ENCODE assay signal across 1 cellular context in the genomic region with DNA sequence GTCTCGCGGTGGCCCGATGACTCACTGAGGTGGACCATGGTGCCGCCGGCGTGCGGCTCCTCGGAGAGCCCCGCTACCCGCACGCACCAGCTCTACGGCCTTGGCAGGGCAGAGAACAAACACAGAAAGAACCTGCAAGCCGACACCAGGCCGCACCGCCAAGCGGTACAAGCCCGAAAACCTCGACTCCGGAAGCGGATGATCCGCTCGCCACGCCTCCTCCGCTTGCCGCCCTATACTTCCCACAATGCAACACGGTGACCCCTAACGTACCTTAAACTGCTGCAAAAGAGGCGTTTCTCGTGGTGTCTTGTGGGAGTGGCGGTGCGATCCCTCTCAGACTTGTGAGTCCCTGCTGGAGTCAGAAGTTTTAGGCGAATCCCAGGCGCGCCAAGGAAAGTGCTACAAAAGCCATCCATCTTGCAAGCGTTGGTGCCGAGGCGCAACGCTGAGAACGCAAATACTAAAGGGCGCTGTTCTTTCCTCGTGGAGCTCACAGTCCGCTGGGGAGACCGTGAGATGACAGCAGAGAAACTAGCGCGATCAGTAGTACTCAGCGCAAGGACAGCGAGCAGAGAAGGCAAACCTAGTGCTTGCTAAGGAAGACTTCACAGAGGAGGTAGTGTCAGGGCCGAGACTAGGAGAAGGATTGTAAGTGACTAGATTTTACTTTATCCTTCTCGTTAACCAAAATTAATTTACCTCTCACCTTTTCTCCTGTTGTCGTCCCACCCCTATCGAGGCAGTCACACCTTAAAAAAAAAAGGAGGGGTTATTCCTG.
TF ChIP-seq lines count a peak whose summit lies in the region.

A gene (minus strand): TSS at position 200 of the 781 bp plus-strand sequence. CDS start 162 bp downstream, at position 38.

TF ChIP-seq in HepG2, 621 proteins besides CTCF, POLR2A, EP300 and RAD21 (continued from another document and continues in another):
- TF ChIP-seq, protein P1, sequence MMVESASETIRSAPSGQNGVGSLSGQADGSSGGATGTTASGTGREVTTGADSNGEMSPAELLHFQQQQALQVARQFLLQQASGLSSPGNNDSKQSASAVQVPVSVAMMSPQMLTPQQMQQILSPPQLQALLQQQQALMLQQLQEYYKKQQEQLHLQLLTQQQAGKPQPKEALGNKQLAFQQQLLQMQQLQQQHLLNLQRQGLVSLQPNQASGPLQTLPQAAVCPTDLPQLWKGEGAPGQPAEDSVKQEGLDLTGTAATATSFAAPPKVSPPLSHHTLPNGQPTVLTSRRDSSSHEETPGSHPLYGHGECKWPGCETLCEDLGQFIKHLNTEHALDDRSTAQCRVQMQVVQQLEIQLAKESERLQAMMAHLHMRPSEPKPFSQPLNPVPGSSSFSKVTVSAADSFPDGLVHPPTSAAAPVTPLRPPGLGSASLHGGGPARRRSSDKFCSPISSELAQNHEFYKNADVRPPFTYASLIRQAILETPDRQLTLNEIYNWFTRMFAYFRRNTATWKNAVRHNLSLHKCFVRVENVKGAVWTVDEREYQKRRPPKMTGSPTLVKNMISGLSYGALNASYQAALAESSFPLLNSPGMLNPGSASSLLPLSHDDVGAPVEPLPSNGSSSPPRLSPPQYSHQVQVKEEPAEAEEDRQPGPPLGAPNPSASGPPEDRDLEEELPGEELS (CRISPR knock-in tag; IDR thresholded peaks at IDR 0.05) = peak; percentile 21; the same call in 1 of the 2 replicates
- TF ChIP-seq TSC22D2 (CRISPR knock-in tag; IDR thresholded peaks at IDR 0.05; ENCODE audit: borderline replicate concordance) (peak; percentile 90; the same call in 1 of the 2 replicates), REXO4 (CRISPR knock-in tag; IDR thresholded peaks at IDR 0.05; ENCODE audit: borderline replicate concordance) (no peak), POLR2G (IDR thresholded peaks at IDR 0.05; ENCODE audit: low read depth, low read length) (peak; percentile 93), ZFY (CRISPR knock-in tag; IDR thresholded peaks at IDR 0.05) (peak; percentile 98), MBNL3 (CRISPR knock-in tag; conservative IDR thresholded peaks at IDR 0.05) (no peak), ZNF678 (CRISPR knock-in tag; IDR thresholded peaks at IDR 0.05) (peak; percentile 15; the same call in 1 of the 2 replicates), ZNF274 (CRISPR knock-in tag; IDR thresholded peaks at IDR 0.05) (peak; percentile 26; the same call in 1 of the 2 replicates), ZNF333 (CRISPR knock-in tag; IDR thresholded peaks at IDR 0.05; ENCODE audit: borderline replicate concordance) (peak; percentile 38; the same call in 1 of the 2 replicates), U2AF1 (optimal IDR thresholded peaks at IDR 0.05; ENCODE audit: low read depth, low read length) (no peak), EEA1 (CRISPR knock-in tag; IDR thresholded peaks at IDR 0.05; ENCODE audit: borderline replicate concordance) (no peak), SMAD1 (CRISPR knock-in tag; IDR thresholded peaks at IDR 0.05; ENCODE audit: borderline replicate concordance, low read depth) (peak; percentile 81; the same call in 1 of the 2 replicates), ZNF232 (CRISPR knock-in tag; IDR thresholded peaks at IDR 0.05; ENCODE audit: borderline replicate concordance) (0 out of 2 replicates have a peak, but pooled peaks have one; percentile 48), FLYWCH1 (CRISPR knock-in tag; IDR thresholded peaks at IDR 0.05) (no peak), ZNF775 (CRISPR knock-in tag; IDR thresholded peaks at IDR 0.05; ENCODE audit: borderline replicate concordance) (peak; percentile 30; the same call in 1 of the 2 replicates), JUNB (CRISPR knock-in tag; IDR thresholded peaks at IDR 0.05; ENCODE audit: borderline replicate concordance) (no peak), MAFF (IDR thresholded peaks at IDR 0.05; ENCODE audit: low read depth, low read length) (no peak), FOXM1 (CRISPR knock-in tag; IDR thresholded peaks at IDR 0.05) (no peak), ZNF761 (CRISPR knock-in tag; conservative IDR thresholded peaks at IDR 0.05) (0 out of 2 replicates have a peak, but pooled peaks have one; percentile 38), ZNF143 (CRISPR knock-in tag; IDR thresholded peaks at IDR 0.05) (peak; percentile 97), ZBTB42 (CRISPR knock-in tag; IDR thresholded peaks at IDR 0.05) (peak; percentile 25; the same call in 1 of the 2 replicates), ZNF30 (CRISPR knock-in tag; IDR thresholded peaks at IDR 0.05) (no peak), SIN3B (IDR thresholded peaks at IDR 0.05; ENCODE audit: low read length) (no peak), ETV5 (CRISPR knock-in tag; IDR thresholded peaks at IDR 0.05; ENCODE audit: borderline replicate concordance) (peak; percentile 95), HNRNPLL (IDR thresholded peaks at IDR 0.05; ENCODE audit: low read depth, low read length, poor library complexity, severe bottlenecking) (peak; percentile 76), NR2F6 (IDR thresholded peaks at IDR 0.05) (no peak; the same call in 1 of the 2 replicates), NR2F6 (CRISPR knock-in tag; IDR thresholded peaks at IDR 0.05) (peak; percentile 81), ZNF451 (CRISPR knock-in tag; IDR thresholded peaks at IDR 0.05) (0 out of 2 replicates have a peak, but pooled peaks have one; percentile 57), CREM (IDR thresholded peaks at IDR 0.05) (peak; percentile 92), CREM (CRISPR knock-in tag; IDR thresholded peaks at IDR 0.05) (no peak), PCBP1 (IDR thresholded peaks at IDR 0.05; ENCODE audit: borderline replicate concordance, low read depth, low read length) (no peak), ZSCAN31 (CRISPR knock-in tag; IDR thresholded peaks at IDR 0.05; ENCODE audit: low read depth) (peak; percentile 55; the same call in 1 of the 2 replicates), ZNF510 (CRISPR knock-in tag; IDR thresholded peaks at IDR 0.05; ENCODE audit: low read depth) (no peak), RNF2 (conservative IDR thresholded peaks at IDR 0.05; ENCODE audit: low read depth) (peak; percentile 67; the same call in 1 of the 2 replicates), NR2F1 (CRISPR knock-in tag; IDR thresholded peaks at IDR 0.05) (peak in 1 of 2 experiments; percentile 36; a peak in 1 of 4 replicates), SNAPC2 (CRISPR knock-in tag; IDR thresholded peaks at IDR 0.05) (no peak), DNMT1 (CRISPR knock-in tag; IDR thresholded peaks at IDR 0.05) (no peak), GTF2F1 (IDR thresholded peaks at IDR 0.05; ENCODE audit: low read length) (no peak), EZH2 (conservative IDR thresholded peaks at IDR 0.05; ENCODE audit: low read depth, low read length) (no peak), ARNTL (CRISPR knock-in tag; IDR thresholded peaks at IDR 0.05) (peak; percentile 70), BRD4 (CRISPR knock-in tag; IDR thresholded peaks at IDR 0.05) (peak; percentile 73)
- TF ChIP-seq, protein P2, sequence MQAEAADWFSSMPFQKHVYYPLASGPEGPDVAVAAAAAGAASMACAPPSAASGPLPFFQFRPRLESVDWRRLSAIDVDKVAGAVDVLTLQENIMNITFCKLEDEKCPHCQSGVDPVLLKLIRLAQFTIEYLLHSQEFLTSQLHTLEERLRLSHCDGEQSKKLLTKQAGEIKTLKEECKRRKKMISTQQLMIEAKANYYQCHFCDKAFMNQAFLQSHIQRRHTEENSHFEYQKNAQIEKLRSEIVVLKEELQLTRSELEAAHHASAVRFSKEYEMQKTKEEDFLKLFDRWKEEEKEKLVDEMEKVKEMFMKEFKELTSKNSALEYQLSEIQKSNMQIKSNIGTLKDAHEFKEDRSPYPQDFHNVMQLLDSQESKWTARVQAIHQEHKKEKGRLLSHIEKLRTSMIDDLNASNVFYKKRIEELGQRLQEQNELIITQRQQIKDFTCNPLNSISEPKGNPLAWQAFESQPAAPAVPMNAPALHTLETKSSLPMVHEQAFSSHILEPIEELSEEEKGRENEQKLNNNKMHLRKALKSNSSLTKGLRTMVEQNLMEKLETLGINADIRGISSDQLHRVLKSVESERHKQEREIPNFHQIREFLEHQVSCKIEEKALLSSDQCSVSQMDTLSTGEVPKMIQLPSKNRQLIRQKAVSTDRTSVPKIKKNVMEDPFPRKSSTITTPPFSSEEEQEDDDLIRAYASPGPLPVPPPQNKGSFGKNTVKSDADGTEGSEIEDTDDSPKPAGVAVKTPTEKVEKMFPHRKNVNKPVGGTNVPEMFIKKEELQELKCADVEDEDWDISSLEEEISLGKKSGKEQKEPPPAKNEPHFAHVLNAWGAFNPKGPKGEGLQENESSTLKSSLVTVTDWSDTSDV (CRISPR knock-in tag; IDR thresholded peaks at IDR 0.05) = no peak
- TF ChIP-seq, protein P3, sequence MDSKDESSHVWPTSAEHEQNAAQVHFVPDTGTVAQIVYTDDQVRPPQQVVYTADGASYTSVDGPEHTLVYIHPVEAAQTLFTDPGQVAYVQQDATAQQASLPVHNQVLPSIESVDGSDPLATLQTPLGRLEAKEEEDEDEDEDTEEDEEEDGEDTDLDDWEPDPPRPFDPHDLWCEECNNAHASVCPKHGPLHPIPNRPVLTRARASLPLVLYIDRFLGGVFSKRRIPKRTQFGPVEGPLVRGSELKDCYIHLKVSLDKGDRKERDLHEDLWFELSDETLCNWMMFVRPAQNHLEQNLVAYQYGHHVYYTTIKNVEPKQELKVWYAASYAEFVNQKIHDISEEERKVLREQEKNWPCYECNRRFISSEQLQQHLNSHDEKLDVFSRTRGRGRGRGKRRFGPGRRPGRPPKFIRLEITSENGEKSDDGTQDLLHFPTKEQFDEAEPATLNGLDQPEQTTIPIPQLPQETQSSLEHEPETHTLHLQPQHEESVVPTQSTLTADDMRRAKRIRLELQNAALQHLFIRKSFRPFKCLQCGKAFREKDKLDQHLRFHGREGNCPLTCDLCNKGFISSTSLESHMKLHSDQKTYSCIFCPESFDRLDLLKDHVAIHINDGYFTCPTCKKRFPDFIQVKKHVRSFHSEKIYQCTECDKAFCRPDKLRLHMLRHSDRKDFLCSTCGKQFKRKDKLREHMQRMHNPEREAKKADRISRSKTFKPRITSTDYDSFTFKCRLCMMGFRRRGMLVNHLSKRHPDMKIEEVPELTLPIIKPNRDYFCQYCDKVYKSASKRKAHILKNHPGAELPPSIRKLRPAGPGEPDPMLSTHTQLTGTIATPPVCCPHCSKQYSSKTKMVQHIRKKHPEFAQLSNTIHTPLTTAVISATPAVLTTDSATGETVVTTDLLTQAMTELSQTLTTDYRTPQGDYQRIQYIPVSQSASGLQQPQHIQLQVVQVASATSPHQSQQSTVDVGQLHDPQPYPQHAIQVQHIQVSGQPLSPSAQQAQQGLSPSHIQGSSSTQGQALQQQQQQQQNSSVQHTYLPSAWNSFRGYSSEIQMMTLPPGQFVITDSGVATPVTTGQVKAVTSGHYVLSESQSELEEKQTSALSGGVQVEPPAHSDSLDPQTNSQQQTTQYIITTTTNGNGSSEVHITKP (CRISPR knock-in tag; IDR thresholded peaks at IDR 0.05; ENCODE audit: low read depth) = peak; percentile 36; the same call in 1 of the 2 replicates
- TF ChIP-seq, protein P4, sequence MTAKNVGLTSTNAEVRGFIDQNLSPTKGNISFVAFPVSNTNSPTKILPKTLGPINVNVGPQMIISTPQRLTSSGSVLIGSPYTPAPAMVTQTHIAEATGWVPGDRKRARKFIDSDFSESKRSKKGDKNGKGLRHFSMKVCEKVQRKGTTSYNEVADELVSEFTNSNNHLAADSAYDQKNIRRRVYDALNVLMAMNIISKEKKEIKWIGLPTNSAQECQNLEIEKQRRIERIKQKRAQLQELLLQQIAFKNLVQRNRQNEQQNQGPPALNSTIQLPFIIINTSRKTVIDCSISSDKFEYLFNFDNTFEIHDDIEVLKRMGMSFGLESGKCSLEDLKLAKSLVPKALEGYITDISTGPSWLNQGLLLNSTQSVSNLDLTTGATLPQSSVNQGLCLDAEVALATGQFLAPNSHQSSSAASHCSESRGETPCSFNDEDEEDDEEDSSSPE (CRISPR knock-in tag; IDR thresholded peaks at IDR 0.05) = peak; percentile 95
- TF ChIP-seq, protein P5, sequence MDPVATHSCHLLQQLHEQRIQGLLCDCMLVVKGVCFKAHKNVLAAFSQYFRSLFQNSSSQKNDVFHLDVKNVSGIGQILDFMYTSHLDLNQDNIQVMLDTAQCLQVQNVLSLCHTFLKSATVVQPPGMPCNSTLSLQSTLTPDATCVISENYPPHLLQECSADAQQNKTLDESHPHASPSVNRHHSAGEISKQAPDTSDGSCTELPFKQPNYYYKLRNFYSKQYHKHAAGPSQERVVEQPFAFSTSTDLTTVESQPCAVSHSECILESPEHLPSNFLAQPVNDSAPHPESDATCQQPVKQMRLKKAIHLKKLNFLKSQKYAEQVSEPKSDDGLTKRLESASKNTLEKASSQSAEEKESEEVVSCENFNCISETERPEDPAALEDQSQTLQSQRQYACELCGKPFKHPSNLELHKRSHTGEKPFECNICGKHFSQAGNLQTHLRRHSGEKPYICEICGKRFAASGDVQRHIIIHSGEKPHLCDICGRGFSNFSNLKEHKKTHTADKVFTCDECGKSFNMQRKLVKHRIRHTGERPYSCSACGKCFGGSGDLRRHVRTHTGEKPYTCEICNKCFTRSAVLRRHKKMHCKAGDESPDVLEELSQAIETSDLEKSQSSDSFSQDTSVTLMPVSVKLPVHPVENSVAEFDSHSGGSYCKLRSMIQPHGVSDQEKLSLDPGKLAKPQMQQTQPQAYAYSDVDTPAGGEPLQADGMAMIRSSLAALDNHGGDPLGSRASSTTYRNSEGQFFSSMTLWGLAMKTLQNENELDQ (CRISPR knock-in tag; IDR thresholded peaks at IDR 0.05; ENCODE audit: borderline replicate concordance) = no peak
- TF ChIP-seq, protein P6, sequence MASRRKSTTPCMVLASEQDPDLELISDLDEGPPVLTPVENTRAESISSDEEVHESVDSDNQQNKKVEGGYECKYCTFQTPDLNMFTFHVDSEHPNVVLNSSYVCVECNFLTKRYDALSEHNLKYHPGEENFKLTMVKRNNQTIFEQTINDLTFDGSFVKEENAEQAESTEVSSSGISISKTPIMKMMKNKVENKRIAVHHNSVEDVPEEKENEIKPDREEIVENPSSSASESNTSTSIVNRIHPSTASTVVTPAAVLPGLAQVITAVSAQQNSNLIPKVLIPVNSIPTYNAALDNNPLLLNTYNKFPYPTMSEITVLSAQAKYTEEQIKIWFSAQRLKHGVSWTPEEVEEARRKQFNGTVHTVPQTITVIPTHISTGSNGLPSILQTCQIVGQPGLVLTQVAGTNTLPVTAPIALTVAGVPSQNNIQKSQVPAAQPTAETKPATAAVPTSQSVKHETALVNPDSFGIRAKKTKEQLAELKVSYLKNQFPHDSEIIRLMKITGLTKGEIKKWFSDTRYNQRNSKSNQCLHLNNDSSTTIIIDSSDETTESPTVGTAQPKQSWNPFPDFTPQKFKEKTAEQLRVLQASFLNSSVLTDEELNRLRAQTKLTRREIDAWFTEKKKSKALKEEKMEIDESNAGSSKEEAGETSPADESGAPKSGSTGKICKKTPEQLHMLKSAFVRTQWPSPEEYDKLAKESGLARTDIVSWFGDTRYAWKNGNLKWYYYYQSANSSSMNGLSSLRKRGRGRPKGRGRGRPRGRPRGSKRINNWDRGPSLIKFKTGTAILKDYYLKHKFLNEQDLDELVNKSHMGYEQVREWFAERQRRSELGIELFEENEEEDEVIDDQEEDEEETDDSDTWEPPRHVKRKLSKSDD (CRISPR knock-in tag; IDR thresholded peaks at IDR 0.05; ENCODE audit: low read depth) = no peak
- TF ChIP-seq, protein P7, sequence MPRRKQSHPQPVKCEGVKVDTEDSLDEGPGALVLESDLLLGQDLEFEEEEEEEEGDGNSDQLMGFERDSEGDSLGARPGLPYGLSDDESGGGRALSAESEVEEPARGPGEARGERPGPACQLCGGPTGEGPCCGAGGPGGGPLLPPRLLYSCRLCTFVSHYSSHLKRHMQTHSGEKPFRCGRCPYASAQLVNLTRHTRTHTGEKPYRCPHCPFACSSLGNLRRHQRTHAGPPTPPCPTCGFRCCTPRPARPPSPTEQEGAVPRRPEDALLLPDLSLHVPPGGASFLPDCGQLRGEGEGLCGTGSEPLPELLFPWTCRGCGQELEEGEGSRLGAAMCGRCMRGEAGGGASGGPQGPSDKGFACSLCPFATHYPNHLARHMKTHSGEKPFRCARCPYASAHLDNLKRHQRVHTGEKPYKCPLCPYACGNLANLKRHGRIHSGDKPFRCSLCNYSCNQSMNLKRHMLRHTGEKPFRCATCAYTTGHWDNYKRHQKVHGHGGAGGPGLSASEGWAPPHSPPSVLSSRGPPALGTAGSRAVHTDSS (CRISPR knock-in tag; conservative IDR thresholded peaks at IDR 0.05) = no peak
